12 cellular contexts compared by ENCODE assay signal in genomic region chr5:59843511-59844230, GRCh38.
"Had no signal": no experiment of that assay in that cellular context is flagged by ENCODE, and none has a peak within 500 bp of the region (broad histone marks: within the 10 kb centered on the region; RNA-seq: fewer than 3 reads in every experiment).

No MANE protein-coding gene starts in this region.

- H3K27ac ChIP-seq: coronary artery, gastroesophageal sphincter, thoracic aorta had no signal

- H3K4me1 Mint-ChIP-seq: activated CD4-positive, alpha-beta memory T cell treated with anti-CD3 and anti-CD28 coated beads, Interleukin-2, amount 10 ng/mL, durations not matched to agents 7 days and 5 days; neural crest cell; stimulated activated naive CD8-positive, alpha-beta T cell treated with anti-CD3 and anti-CD28 coated beads, Interleukin-15, amount 100 ng/mL, for 72 hours had no signal

- H3K27ac Mint-ChIP-seq: activated CD4-positive, alpha-beta memory T cell treated with anti-CD3 and anti-CD28 coated beads, Interleukin-2, amount 10 ng/mL, durations not matched to agents 7 days and 5 days; activated T-cell treated with anti-CD3 and anti-CD28 coated beads, Interleukin-2, amount 50 U/mL, for 72 hours; stimulated activated naive CD8-positive, alpha-beta T cell treated with anti-CD3 and anti-CD28 coated beads, Interleukin-15, amount 100 ng/mL, for 72 hours had no signal

- H3K27me3 ChIP-seq: gastroesophageal sphincter had no signal

- ATAC-seq: activated T-cell treated with anti-CD3 and anti-CD28 coated beads, Interleukin-2, amount 50 U/mL, for 72 hours; gastroesophageal sphincter; stimulated activated naive CD8-positive, alpha-beta T cell treated with anti-CD3 and anti-CD28 coated beads, Interleukin-15, amount 100 ng/mL, for 72 hours had no signal

- H3K36me3 ChIP-seq: gastroesophageal sphincter, thoracic aorta had no signal

- H3K4me3 Mint-ChIP-seq: activated CD4-positive, alpha-beta memory T cell treated with anti-CD3 and anti-CD28 coated beads, Interleukin-2, amount 10 ng/mL, durations not matched to agents 7 days and 5 days; activated T-cell treated with anti-CD3 and anti-CD28 coated beads, Interleukin-2, amount 50 U/mL, for 72 hours; neural crest cell; stimulated activated naive CD8-positive, alpha-beta T cell treated with anti-CD3 and anti-CD28 coated beads, Interleukin-15, amount 100 ng/mL, for 72 hours had no signal

- DNase-seq: activated CD4-positive, alpha-beta memory T cell treated with anti-CD3 and anti-CD28 coated beads, Interleukin-2, amount 10 ng/mL, durations not matched to agents 7 days and 5 days; activated T-cell treated with anti-CD3 and anti-CD28 coated beads, Interleukin-2, amount 50 U/mL, for 72 hours; caudate nucleus; effector CD4-positive, alpha-beta T cell; kidney; stimulated activated CD4-positive, alpha-beta T cell treated with anti-CD3 and anti-CD28 coated beads, Interleukin-4, amount 100 ng/mL, for 1 hour; stimulated activated CD8-positive, alpha-beta memory T cell treated with anti-CD3 and anti-CD28 coated beads, Interleukin-4, amount 100 ng/mL, for 48 hours; stimulated activated naive CD8-positive, alpha-beta T cell treated with anti-CD3 and anti-CD28 coated beads, Interleukin-15, amount 100 ng/mL, for 72 hours had no signal

- H3K4me3 ChIP-seq: coronary artery, gastroesophageal sphincter, thoracic aorta had no signal

- H3K9me3 ChIP-seq: gastroesophageal sphincter, thoracic aorta had no signal

- H3K27me3 Mint-ChIP-seq: activated CD4-positive, alpha-beta memory T cell treated with anti-CD3 and anti-CD28 coated beads, Interleukin-2, amount 10 ng/mL, durations not matched to agents 7 days and 5 days had no signal

- H3K4me1 ChIP-seq: gastroesophageal sphincter had no signal

- H3K9me3 Mint-ChIP-seq: activated CD4-positive, alpha-beta memory T cell treated with anti-CD3 and anti-CD28 coated beads, Interleukin-2, amount 10 ng/mL, durations not matched to agents 7 days and 5 days; activated T-cell treated with anti-CD3 and anti-CD28 coated beads, Interleukin-2, amount 50 U/mL, for 72 hours; neural crest cell; stimulated activated naive CD8-positive, alpha-beta T cell treated with anti-CD3 and anti-CD28 coated beads, Interleukin-15, amount 100 ng/mL, for 72 hours had no signal
